In genomic region chr4:103074598-103075434, GRCh38 we compare ENCODE assay signal across 8 cellular contexts. TPM values are rescaled to one million over a fixed set of nuclear protein-coding genes. Genes with fewer than 3 reads are reported as not detected.
A peak's percentile ranks its signal among the peaks of the same experiment; 100 is the strongest.
DNase-seq lines count a peak whose midpoint lies in the region; ATAC-seq and TF ChIP-seq lines count a peak whose summit lies in the region.

No MANE protein-coding gene starts in this region.

- H3K4me3 Mint-ChIP-seq in CD4-positive, CD25-positive, alpha-beta regulatory T cell, result peak overlapping the region; percentile 73 to 98 (median 95)

- no peaks in the 10 kb centered on the region for H3K36me3 Mint-ChIP-seq in CD4-positive, CD25-positive, alpha-beta regulatory T cell

- H3K4me1 Mint-ChIP-seq in CD4-positive, CD25-positive, alpha-beta regulatory T cell, result peaks cover 25 to 60% (median 39%) of the 10 kb centered on the region in 4 donors

- peak in 1 of 3 donors; percentile 12 for DNase-seq in CD4-positive, CD25-positive, alpha-beta regulatory T cell
- DNase-seq in GM20000 (ENCODE audit: low spot score) (peak; percentile 44), KBM-7 (peak; percentile 18), dorsolateral prefrontal cortex (no peak), Ammon's horn (ENCODE audit: low spot score) (no peak), DMS 273 treated with DMSO at 0.1 percent for 48 hours (lab: John Stamatoyannopoulos, UW) (no peak)
- DNase-seq in activated CD4-positive, CD25-positive, alpha-beta regulatory T cell (lab: John Stamatoyannopoulos, UW), result no peak

- no peaks in the 10 kb centered on the region for H3K9me3 Mint-ChIP-seq in CD4-positive, CD25-positive, alpha-beta regulatory T cell

- peak overlapping the region; percentile 87 for H3K4me3 ChIP-seq in CD4-positive, CD25-positive, alpha-beta regulatory T cell (ENCODE audit: low read depth, low read length)
- peak overlapping the region in 57 of 59 donors; percentile 48 to 94 (median 81) for H3K4me3 ChIP-seq in dorsolateral prefrontal cortex

- peaks cover 27% of the 10 kb centered on the region for H3K4me1 ChIP-seq in CD4-positive, CD25-positive, alpha-beta regulatory T cell (ENCODE audit: control insufficient read depth, insufficient read depth, low read length, poor library complexity, severe bottlenecking)

- peak overlapping the region; percentile 29 to 99 (median 93) for H3K27ac Mint-ChIP-seq in CD4-positive, CD25-positive, alpha-beta regulatory T cell

- TF ChIP-seq CTCF in GM20000 (IDR thresholded peaks at IDR 0.05; ENCODE audit: extremely low read depth, missing control alignments), result no peak
- no peak for TF ChIP-seq CTCF in dorsolateral prefrontal cortex (IDR thresholded peaks at IDR 0.05 in 54 of 56, conservative IDR thresholded peaks at IDR 0.05 in 2 of 56; ENCODE audit: low read depth in 1 of 56, partially characterized antibody in 56 of 56)

- no peaks in the 10 kb centered on the region for H3K27me3 Mint-ChIP-seq in CD4-positive, CD25-positive, alpha-beta regulatory T cell

- no peaks in the 10 kb centered on the region for H3K9me3 ChIP-seq in CD4-positive, CD25-positive, alpha-beta regulatory T cell (ENCODE audit: control insufficient read depth in 2 of 2, low read length in 2 of 2)

- in situ Hi-C loops in KBM-7 (cut with MboI; ENCODE audit: low pct_unique_long_range_greater_than_20kb, low sequenced_read_pairs), result loop anchor here (25.0 kb wide), 2 partner anchors 463 to 638 kb away; no protein-coding TSS in a partner anchor

- ATAC-seq in CD4-positive, CD25-positive, alpha-beta regulatory T cell (ENCODE audit: low read depth in 2 of 2), result no peak
- ATAC-seq in HG02571 (IDR thresholded peaks at IDR 0.05; ENCODE audit: unreplicated experiment), result no peak

- no peaks in the 10 kb centered on the region for H3K36me3 ChIP-seq in CD4-positive, CD25-positive, alpha-beta regulatory T cell (ENCODE audit: control insufficient read depth, insufficient read depth, low read length)

- no peaks in the 10 kb centered on the region for H3K27me3 ChIP-seq in CD4-positive, CD25-positive, alpha-beta regulatory T cell (ENCODE audit: control insufficient read depth, insufficient read depth, low read length)
- no peaks in the 10 kb centered on the region for H3K27me3 ChIP-seq in dorsolateral prefrontal cortex

- H3K27ac ChIP-seq in CD4-positive, CD25-positive, alpha-beta regulatory T cell (ENCODE audit: insufficient read depth, low read length, poor library complexity, severe bottlenecking), result no peak overlapping the region
- H3K27ac ChIP-seq in dorsolateral prefrontal cortex, result peak overlapping the region in 14 of 59 donors; percentile 17 to 95 (median 92)

- intact Hi-C loops in dorsolateral prefrontal cortex (cut with DNase I), result no loop called here

RNA-seq across cellular contexts. Expression of gene SLC9B2, which starts 1.7 kb away (rescaled TPM):
- 24.1 TPM for total RNA-seq in CD4-positive, CD25-positive, alpha-beta regulatory T cell
- 10 to 100 TPM in 3 of 4 donors, 1 to 10 TPM in 1; 9.7 to 17.7 (median 13.1) TPM for polyA plus RNA-seq in CD4-positive, CD25-positive, alpha-beta regulatory T cell
- 100 to 1,000 TPM in 50 of 120 experiments, 10 to 100 TPM in 70; 32.3 to 137 (median 97.0) TPM for total RNA-seq in dorsolateral prefrontal cortex

RNA-seq across cellular contexts. Expression of gene BDH2, which starts 24.8 kb away (rescaled TPM):
- 14.7 TPM for total RNA-seq in CD4-positive, CD25-positive, alpha-beta regulatory T cell
- 10 to 100 TPM; 34.9 to 44.6 (median 39.4) TPM for polyA plus RNA-seq in CD4-positive, CD25-positive, alpha-beta regulatory T cell
- total RNA-seq in dorsolateral prefrontal cortex, result 10 to 100 TPM; 22.2 to 79.3 (median 39.1) TPM

RNA-seq across cellular contexts. Expression of gene SLC9B1, which starts 55.3 kb away (rescaled TPM):
- total RNA-seq in CD4-positive, CD25-positive, alpha-beta regulatory T cell, result 1.7 TPM
- 1 to 10 TPM; 1.7 to 2.7 (median 2.5) TPM for polyA plus RNA-seq in CD4-positive, CD25-positive, alpha-beta regulatory T cell
- 10 to 100 TPM in 1 of 120 experiments, 1 to 10 TPM in 119; 1.4 to 10.5 (median 4.5) TPM for total RNA-seq in dorsolateral prefrontal cortex

Comparison
In these comparisons a context has a peak if more than half of its experiments do, and no peak if none do; other contexts are left out.
1. DNase-seq: peak in GM20000 (single experiment) and KBM-7 (single experiment); none in dorsolateral prefrontal cortex (0 of 10), Ammon's horn (single experiment), activated CD4-positive, CD25-positive, alpha-beta regulatory T cell (0 of 4) and DMS 273 treated with DMSO at 0.1 percent for 48 hours (single experiment).